ENCODE assay signal across 13 cellular contexts in genomic region chr19:50450369-50451222, GRCh38.
"Had no signal": no experiment of that assay in that cellular context is flagged by ENCODE, and none has a peak within 500 bp of the region (broad histone marks: within the 10 kb centered on the region; RNA-seq: fewer than 3 reads in every experiment).

No MANE protein-coding gene starts in this region.

- H3K27me3 ChIP-seq: right atrium auricular region had no signal

- H3K36me3 ChIP-seq: lower lobe of right lung, right atrium auricular region had no signal

- FAIRE-seq: small intestine had no signal

- ATAC-seq: esophagus mucosa, lower lobe of right lung had no signal

- H3K4me3 ChIP-seq: dorsolateral prefrontal cortex, lower lobe of right lung, right atrium auricular region had no signal

- H3K9me3 ChIP-seq: lower lobe of right lung, right atrium auricular region had no signal

- H3K27ac ChIP-seq: dorsolateral prefrontal cortex, lower lobe of right lung, right atrium auricular region had no signal

- H3K4me1 ChIP-seq: lower lobe of right lung, right atrium auricular region had no signal

- DNase-seq: activated CD4-positive, alpha-beta T cell treated with anti-CD3 and anti-CD28 coated beads, Interleukin-2, amount 50 U/mL, for 4 hours; activated gamma-delta T cell; activated naive CD8-positive, alpha-beta T cell treated with anti-CD3 and anti-CD28 coated beads, Interleukin-2, amount 10 ng/mL, durations not matched to agents 7 days and 5 days; activated T-cell treated with anti-CD3 and anti-CD28 coated beads, Interleukin-2, amount 50 U/mL, for 24 hours; anterior cingulate cortex; cerebellar nuclear complex; dorsolateral prefrontal cortex; hypothalamus; lower lobe of right lung; midbrain; small intestine had no signal
